ENCODE assay signal across 18 cellular contexts in the genomic region with DNA sequence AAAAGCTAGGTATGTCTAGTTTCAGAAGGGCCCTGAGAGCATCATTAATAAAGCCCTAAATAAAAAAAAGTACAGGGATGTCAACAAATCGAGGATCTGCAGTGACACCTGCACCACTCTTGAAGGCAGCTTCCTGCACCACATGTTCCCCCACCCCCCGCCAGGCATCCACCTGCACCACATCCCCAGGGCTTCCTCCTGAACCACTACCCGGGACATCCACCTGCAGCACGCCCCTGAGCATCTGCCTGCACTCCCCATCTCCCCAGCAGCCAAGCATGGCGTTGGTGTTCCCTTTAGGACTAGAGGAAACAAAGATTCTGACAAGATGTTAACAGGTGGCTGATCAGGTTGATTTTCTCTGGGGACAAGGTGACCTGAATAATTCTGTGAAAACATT. TPM values are rescaled to one million over a fixed set of nuclear protein-coding genes. Genes with fewer than 3 reads are reported as not detected.
"Had no signal": no experiment of that assay in that cellular context is flagged by ENCODE, and none has a peak within 500 bp of the region (broad histone marks: within the 10 kb centered on the region; RNA-seq: fewer than 3 reads in every experiment).

No MANE protein-coding gene starts in this region.

- DNase-seq: activated B cell treated with CpG ODN at 0.5 μM for 24 hours; activated CD4-positive, alpha-beta T cell treated with anti-CD3 and anti-CD28 coated beads for 36 hours; activated CD4-positive, alpha-beta T cell treated with anti-CD3 and anti-CD28 coated beads, Interleukin-2, amount 50 U/mL, for 4 hours; activated naive CD4-positive, alpha-beta T cell treated with anti-CD3 and anti-CD28 coated beads for 36 hours; activated T-cell treated with anti-CD3 and anti-CD28 coated beads, Interleukin-2, amount 50 U/mL, for 48 hours; aorta; effector CD4-positive, alpha-beta T cell; lower lobe of right lung; naive B cell; occipital lobe; posterior cingulate gyrus; stimulated activated CD4-positive, alpha-beta T cell treated with anti-CD3 and anti-CD28 coated beads, Interleukin-2, amount 100 ng/mL, for 48 hours; stimulated activated CD8-positive, alpha-beta memory T cell treated with anti-CD3 and anti-CD28 coated beads, Interleukin-4, amount 100 ng/mL, for 48 hours; stimulated activated naive B cell treated with anti-CD40 and anti-IgM and Interleukin-4, amounts not matched to agents 10 μg/mL and 1 μg/mL and 100 μg/mL, for 72 hours; transverse colon had no signal

- H3K4me3 ChIP-seq: lower lobe of right lung, transverse colon had no signal

- H3K27me3 Mint-ChIP-seq: activated B cell treated with CpG ODN at 0.5 μM for 24 hours; activated CD4-positive, alpha-beta T cell treated with anti-CD3 and anti-CD28 coated beads for 36 hours; brain; dendritic cell treated with granulocyte-macrophage colony-stimulating factor and Interleukin-4, amounts not matched to agents 40 ng/mL and 50 ng/mL, for 4 days; naive B cell; stimulated activated naive B cell treated with anti-CD40 and anti-IgM and Interleukin-4, amounts not matched to agents 10 μg/mL and 1 μg/mL and 100 μg/mL, for 72 hours had no signal

- H3K27ac Mint-ChIP-seq: activated B cell treated with CpG ODN at 0.5 μM for 24 hours; activated CD4-positive, alpha-beta T cell treated with anti-CD3 and anti-CD28 coated beads for 36 hours; activated naive CD4-positive, alpha-beta T cell treated with anti-CD3 and anti-CD28 coated beads for 36 hours; brain; dendritic cell treated with granulocyte-macrophage colony-stimulating factor and Interleukin-4, amounts not matched to agents 40 ng/mL and 50 ng/mL, for 4 days; naive B cell; stimulated activated naive B cell treated with anti-CD40 and anti-IgM and Interleukin-4, amounts not matched to agents 10 μg/mL and 1 μg/mL and 100 μg/mL, for 72 hours had no signal

- H3K4me3 Mint-ChIP-seq: activated B cell treated with CpG ODN at 0.5 μM for 24 hours; activated CD4-positive, alpha-beta T cell treated with anti-CD3 and anti-CD28 coated beads for 36 hours; activated naive CD4-positive, alpha-beta T cell treated with anti-CD3 and anti-CD28 coated beads for 36 hours; brain; dendritic cell treated with granulocyte-macrophage colony-stimulating factor and Interleukin-4, amounts not matched to agents 40 ng/mL and 50 ng/mL, for 4 days; naive B cell; stimulated activated naive B cell treated with anti-CD40 and anti-IgM and Interleukin-4, amounts not matched to agents 10 μg/mL and 1 μg/mL and 100 μg/mL, for 72 hours had no signal

- H3K27ac ChIP-seq: lower lobe of right lung, transverse colon had no signal

- H3K36me3 ChIP-seq: lower lobe of right lung, transverse colon had no signal

- H3K4me1 Mint-ChIP-seq: activated B cell treated with CpG ODN at 0.5 μM for 24 hours; activated CD4-positive, alpha-beta T cell treated with anti-CD3 and anti-CD28 coated beads for 36 hours; naive B cell; stimulated activated naive B cell treated with anti-CD40 and anti-IgM and Interleukin-4, amounts not matched to agents 10 μg/mL and 1 μg/mL and 100 μg/mL, for 72 hours had no signal

- H3K36me3 Mint-ChIP-seq: brain; naive B cell; stimulated activated naive B cell treated with anti-CD40 and anti-IgM and Interleukin-4, amounts not matched to agents 10 μg/mL and 1 μg/mL and 100 μg/mL, for 72 hours had no signal

- H3K9me3 ChIP-seq: lower lobe of right lung, transverse colon had no signal

- H3K4me1 ChIP-seq: lower lobe of right lung, transverse colon had no signal

- H3K9me3 Mint-ChIP-seq: activated B cell treated with CpG ODN at 0.5 μM for 24 hours; activated naive CD4-positive, alpha-beta T cell treated with anti-CD3 and anti-CD28 coated beads for 36 hours; brain; dendritic cell treated with granulocyte-macrophage colony-stimulating factor and Interleukin-4, amounts not matched to agents 40 ng/mL and 50 ng/mL, for 4 days had no signal

- ATAC-seq: activated CD4-positive, alpha-beta T cell treated with anti-CD3 and anti-CD28 coated beads for 36 hours; left lobe of liver; stimulated activated naive B cell treated with anti-CD40 and anti-IgM and Interleukin-4, amounts not matched to agents 10 μg/mL and 1 μg/mL and 100 μg/mL, for 72 hours had no signal

- H3K27me3 ChIP-seq: transverse colon had no signal

RNA-seq across cellular contexts. Expression of a gene that starts 55.2 kb away (rescaled TPM):
- total RNA-seq: activated naive CD4-positive, alpha-beta T cell treated with anti-CD3 and anti-CD28 coated beads for 36 hours had no signal
